Comparison of ENCODE assay signal across 8 cellular contexts in genomic region chr10:50739618-50740350, GRCh38. TPM values are rescaled to one million over a fixed set of nuclear protein-coding genes. Genes with fewer than 3 reads are reported as not detected.
A peak's percentile ranks its signal among the peaks of the same experiment; 100 is the strongest.
DNase-seq lines count a peak whose midpoint lies in the region; ATAC-seq, FAIRE-seq and TF ChIP-seq lines count a peak whose summit lies in the region.

ASAH2B (plus strand) TSS chr10:50739936; CDS start chr10:50745131, 5,195 bp downstream.

- H3K9me3 Mint-ChIP-seq in central memory CD8-positive, alpha-beta T cell: no peaks in the 10 kb centered on the region

- peaks cover 0 to 2% of the 10 kb centered on the region in 2 donors for H3K4me1 ChIP-seq in kidney (ENCODE audit: control insufficient read depth in 1 of 2, insufficient read depth in 1 of 2, low read depth in 1 of 2, low read length in 2 of 2)

- H3K36me3 ChIP-seq in kidney (ENCODE audit: control insufficient read depth in 1 of 2, insufficient read depth in 2 of 2, low read length in 2 of 2): no peaks in the 10 kb centered on the region

- peaks cover 10% of the 10 kb centered on the region for H3K36me3 Mint-ChIP-seq in central memory CD8-positive, alpha-beta T cell (ENCODE audit: insufficient read depth)

- ATAC-seq in GM18502 (IDR thresholded peaks at IDR 0.05; ENCODE audit: poor library complexity, unreplicated experiment): peak; percentile 89
- ATAC-seq in HG02852 (IDR thresholded peaks at IDR 0.05; ENCODE audit: unreplicated experiment): peak; percentile 87
- peak; percentile 72 for ATAC-seq in central memory CD8-positive, alpha-beta T cell (replicated peaks; ENCODE audit: extremely low read depth, poor library complexity, severe bottlenecking)

- peak within 1 kb of the TSS; percentile 16 to 77 for H3K27ac ChIP-seq in kidney (ENCODE audit: low read depth in 2 of 2, low read length in 2 of 2)

- intact Hi-C loops in kidney (cut with DNase I): no loop called here

- H3K4me3 Mint-ChIP-seq in central memory CD8-positive, alpha-beta T cell: peak within 1 kb of the TSS; percentile 100

- H3K9me3 ChIP-seq in kidney (ENCODE audit: control insufficient read depth in 1 of 2, low read length in 2 of 2): no peaks in the 10 kb centered on the region

- H3K4me1 Mint-ChIP-seq in central memory CD8-positive, alpha-beta T cell: peaks cover 24% of the 10 kb centered on the region

- no peaks in the 10 kb centered on the region for H3K27me3 Mint-ChIP-seq in central memory CD8-positive, alpha-beta T cell

- peak; percentile 31 for DNase-seq in NCI-H2107 (lab: John Stamatoyannopoulos, UW)
- DNase-seq in activated CD4-positive, CD25-positive, alpha-beta regulatory T cell treated with anti-CD3 and anti-CD28 coated beads, Interleukin-2, amount 50 U/mL, for 16 hours (ENCODE audit: low read depth, low spot score): peak; percentile 44
- peak; percentile 47 to 65 for DNase-seq in central memory CD8-positive, alpha-beta T cell (ENCODE audit: low spot score in 2 of 2)
- peak; percentile 93 for DNase-seq in kidney
- peak; percentile 73 for DNase-seq in stimulated activated CD4-positive, alpha-beta T cell treated with anti-CD3 and anti-CD28 coated beads, Interleukin-12 subunit alpha, Interleukin-12 subunit beta, amount 100 ng/mL, for 4 hours
- DNase-seq in SIG-M5 (lab: John Stamatoyannopoulos, UW): no peak

- H3K9ac ChIP-seq in kidney (ENCODE audit: low read length in 2 of 2): peak within 1 kb of the TSS; percentile 49 to 57

- TF ChIP-seq CTCF in kidney (IDR thresholded peaks at IDR 0.05; ENCODE audit: borderline replicate concordance, extremely low read depth, insufficient read depth): no peak

- H3K27ac Mint-ChIP-seq in central memory CD8-positive, alpha-beta T cell (ENCODE audit: low read depth): peak within 1 kb of the TSS; percentile 99

- H3K4me3 ChIP-seq in kidney (ENCODE audit: low read length in 2 of 2): peak within 1 kb of the TSS; percentile 80 to 88

- no peak for FAIRE-seq in kidney (lab: Jason Lieb, UNC)

RNA-seq across cellular contexts. Expression of gene ASAH2B, which starts in this region (rescaled TPM):
- total RNA-seq in kidney: 5.2 TPM
- 3.6 TPM for polyA plus RNA-seq in kidney (ENCODE audit: insufficient read depth, low read depth, low replicate concordance)
